1 cellular context compared by ENCODE assay signal in the genomic region with DNA sequence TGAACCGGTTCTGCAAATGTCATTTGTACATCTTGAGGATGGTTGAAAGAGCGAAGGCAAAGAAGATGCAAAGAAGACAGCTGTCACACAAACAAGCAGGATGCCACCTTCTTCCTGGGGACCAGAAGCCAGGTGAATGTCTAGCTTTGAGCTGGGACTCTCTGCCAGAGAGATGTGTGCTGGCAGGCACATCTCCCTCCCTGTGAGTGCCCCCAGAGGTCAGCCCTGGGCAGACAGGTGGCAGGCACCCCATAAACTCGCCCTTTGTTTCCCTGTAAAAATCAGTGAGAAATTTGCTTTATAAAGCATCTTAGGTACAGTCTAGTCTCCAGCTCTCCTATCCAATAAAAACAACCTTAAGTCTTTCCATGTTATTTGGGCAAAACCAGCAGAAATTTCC.
TF ChIP-seq lines count a peak whose summit lies in the region.

No MANE protein-coding gene starts in this region.

TF ChIP-seq in H1, 55 proteins besides CTCF, POLR2A, EP300 and RAD21 (continued from another document):
- TF ChIP-seq CREB1 (IDR thresholded peaks at IDR 0.05) = no peak
- TF ChIP-seq BRCA1 (IDR thresholded peaks at IDR 0.05; ENCODE audit: low read depth, low read length) = no peak
- no peak for TF ChIP-seq YY1 (IDR thresholded peaks at IDR 0.05; ENCODE audit: low read depth, low read length)
- no peak for TF ChIP-seq SUZ12 (IDR thresholded peaks at IDR 0.05; ENCODE audit: low read length)
- no peak for TF ChIP-seq TAF1 (IDR thresholded peaks at IDR 0.05; ENCODE audit: low read depth, low read length)
- no peak for TF ChIP-seq JUN (IDR thresholded peaks at IDR 0.05; ENCODE audit: low read depth, low read length)
- no peak for TF ChIP-seq RBBP5 (IDR thresholded peaks at IDR 0.05; ENCODE audit: borderline replicate concordance, low read depth, low read length)
- no peak for TF ChIP-seq TEAD4 (IDR thresholded peaks at IDR 0.05; ENCODE audit: low read depth, low read length)
- no peak for TF ChIP-seq MAFK (IDR thresholded peaks at IDR 0.05; ENCODE audit: low read depth, low read length)
- no peak for TF ChIP-seq KDM5A (IDR thresholded peaks at IDR 0.05; ENCODE audit: low read length)
- TF ChIP-seq, protein P1, sequence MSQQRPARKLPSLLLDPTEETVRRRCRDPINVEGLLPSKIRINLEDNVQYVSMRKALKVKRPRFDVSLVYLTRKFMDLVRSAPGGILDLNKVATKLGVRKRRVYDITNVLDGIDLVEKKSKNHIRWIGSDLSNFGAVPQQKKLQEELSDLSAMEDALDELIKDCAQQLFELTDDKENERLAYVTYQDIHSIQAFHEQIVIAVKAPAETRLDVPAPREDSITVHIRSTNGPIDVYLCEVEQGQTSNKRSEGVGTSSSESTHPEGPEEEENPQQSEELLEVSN (IDR thresholded peaks at IDR 0.05) = no peak
TF ChIP-seq in H1: peak in this region for 0.
